Comparison of ENCODE assay signal across 8 cellular contexts in the genomic region with DNA sequence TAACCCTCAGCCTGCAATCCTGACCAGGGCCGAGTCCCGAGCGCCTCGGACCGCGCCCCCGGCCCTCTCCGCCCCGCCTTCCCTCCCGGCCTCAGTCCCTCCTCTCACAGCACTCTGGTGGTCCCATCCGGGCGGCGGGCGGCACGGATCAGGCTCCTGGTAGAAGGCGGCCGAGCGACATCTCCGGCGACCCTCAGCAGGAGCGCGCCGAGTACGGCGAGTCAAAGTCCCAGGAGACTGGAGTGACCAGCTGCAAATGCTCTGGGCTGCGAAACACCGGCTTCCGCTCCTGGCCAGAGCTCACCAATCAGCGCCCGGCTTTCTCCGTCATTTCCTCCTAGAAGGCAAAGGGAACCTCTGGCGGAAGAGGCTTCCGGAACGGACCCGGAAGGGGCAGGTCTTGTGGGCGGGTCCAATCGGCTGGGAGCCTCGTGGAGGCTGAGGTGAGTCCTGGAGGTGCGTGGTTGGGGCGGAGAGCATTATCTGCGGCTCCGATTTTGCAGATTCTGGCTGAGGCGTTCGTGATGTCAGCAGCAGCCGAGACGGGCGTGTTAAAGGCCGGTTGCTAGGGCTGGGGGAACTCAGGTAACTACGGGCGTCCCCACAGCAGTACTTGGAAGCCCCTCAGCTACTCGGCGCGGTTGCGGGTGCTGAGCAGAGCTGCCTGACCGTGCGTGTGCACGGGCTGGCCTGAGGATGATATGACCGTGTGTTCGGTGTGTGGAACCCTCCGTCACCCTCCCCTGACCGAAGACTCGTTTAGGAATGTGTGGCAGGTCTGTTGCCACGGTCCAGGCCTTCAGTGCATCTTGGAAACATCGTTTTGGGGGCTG.
DNase-seq lines count a peak whose midpoint lies in the region; ATAC-seq and TF ChIP-seq lines count a peak whose summit lies in the region.

A gene with protein sequence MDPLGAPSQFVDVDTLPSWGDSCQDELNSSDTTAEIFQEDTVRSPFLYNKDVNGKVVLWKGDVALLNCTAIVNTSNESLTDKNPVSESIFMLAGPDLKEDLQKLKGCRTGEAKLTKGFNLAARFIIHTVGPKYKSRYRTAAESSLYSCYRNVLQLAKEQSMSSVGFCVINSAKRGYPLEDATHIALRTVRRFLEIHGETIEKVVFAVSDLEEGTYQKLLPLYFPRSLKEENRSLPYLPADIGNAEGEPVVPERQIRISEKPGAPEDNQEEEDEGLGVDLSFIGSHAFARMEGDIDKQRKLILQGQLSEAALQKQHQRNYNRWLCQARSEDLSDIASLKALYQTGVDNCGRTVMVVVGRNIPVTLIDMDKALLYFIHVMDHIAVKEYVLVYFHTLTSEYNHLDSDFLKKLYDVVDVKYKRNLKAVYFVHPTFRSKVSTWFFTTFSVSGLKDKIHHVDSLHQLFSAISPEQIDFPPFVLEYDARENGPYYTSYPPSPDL (minus strand): TSS at position 282 of the 833 bp plus-strand sequence. CDS start 9,264 bp downstream, outside the sequence.
A gene (plus strand): TSS at position 400 of the 833 bp plus-strand sequence. CDS start 3,581 bp downstream, outside the sequence.

- H3K4me3 Mint-ChIP-seq in nephron progenitor cell, result peak within 1 kb of the TSS; percentile 99
- peak within 1 kb of the TSS; percentile 88 to 96 for H3K4me3 Mint-ChIP-seq in stimulated activated naive CD8-positive, alpha-beta T cell treated with anti-CD3 and anti-CD28 coated beads, Interleukin-15, amount 100 ng/mL, for 72 hours

- no peaks in the 10 kb centered on the region for H3K9me3 ChIP-seq in ES-I3 (ENCODE audit: control insufficient read depth, insufficient read depth, low read length)
- no peaks in the 10 kb centered on the region for H3K9me3 ChIP-seq in HAP-1
- no peaks in the 10 kb centered on the region for H3K9me3 ChIP-seq in MM.1S (replicated peaks; ENCODE audit: insufficient read depth, low read length)

- no peaks in the 10 kb centered on the region for H3K9me2 ChIP-seq in MM.1S (replicated peaks; ENCODE audit: insufficient read depth, low read length)

- H3K4me3 ChIP-seq in HAP-1, result peak within 1 kb of the TSS; percentile 96
- H3K4me3 ChIP-seq in MM.1S (ENCODE audit: low read length), result peak within 1 kb of the TSS; percentile 94

- peaks cover 5% of the 10 kb centered on the region for H3K4me1 ChIP-seq in ES-I3 (ENCODE audit: insufficient read depth, low read length)
- H3K4me1 ChIP-seq in HAP-1, result peaks cover 25% of the 10 kb centered on the region
- 0 out of 2 replicates have a peak, but pooled peaks cover 3% of the 10 kb centered on the region for H3K4me1 ChIP-seq in MM.1S (ENCODE audit: low read length)

- peak within 1 kb of the TSS; percentile 71 for H2AFZ ChIP-seq in MM.1S (ENCODE audit: low read length)

- no peak for TF ChIP-seq CTCF in MM.1S (IDR thresholded peaks at IDR 0.05; ENCODE audit: low read length)
- TF ChIP-seq CTCF in nephron progenitor cell (IDR thresholded peaks at IDR 0.05), result no peak

- H3K79me2 ChIP-seq in MM.1S (ENCODE audit: low read length), result peaks cover 87% of the 10 kb centered on the region

- DNase-seq in HAP-1 (ENCODE audit: low spot score in 2 of 2), result peak; percentile 96 to 98
- peak; percentile 95 for DNase-seq in MM.1S
- peak; percentile 81 for DNase-seq in SIG-M5 (lab: John Stamatoyannopoulos, UW)
- DNase-seq in activated gamma-delta T cell (lab: John Stamatoyannopoulos, UW), result peak; percentile 73
- DNase-seq in fibroblast of the conjunctiva (ENCODE audit: low read depth), result peak; percentile 89
- peak; percentile 95 for DNase-seq in nephron progenitor cell
- peak; percentile 92 to 96 for DNase-seq in stimulated activated naive CD8-positive, alpha-beta T cell treated with anti-CD3 and anti-CD28 coated beads, Interleukin-15, amount 100 ng/mL, for 72 hours

- no peaks in the 10 kb centered on the region for H3K9me3 Mint-ChIP-seq in nephron progenitor cell
- no peaks in the 10 kb centered on the region for H3K9me3 Mint-ChIP-seq in stimulated activated naive CD8-positive, alpha-beta T cell treated with anti-CD3 and anti-CD28 coated beads, Interleukin-15, amount 100 ng/mL, for 72 hours

- no peaks in the 10 kb centered on the region for H3K27me3 ChIP-seq in HAP-1 (ENCODE audit: low read depth)
- H3K27me3 ChIP-seq in MM.1S (replicated peaks; ENCODE audit: insufficient read depth, low read length), result no peaks in the 10 kb centered on the region

- peaks cover 8% of the 10 kb centered on the region for H3K36me3 Mint-ChIP-seq in nephron progenitor cell (ENCODE audit: low read depth)

- peak within 1 kb of the TSS; percentile 97 for H3K27ac Mint-ChIP-seq in nephron progenitor cell
- peak within 1 kb of the TSS; percentile 91 to 95 for H3K27ac Mint-ChIP-seq in stimulated activated naive CD8-positive, alpha-beta T cell treated with anti-CD3 and anti-CD28 coated beads, Interleukin-15, amount 100 ng/mL, for 72 hours

- peaks cover 44% of the 10 kb centered on the region for H3K4me1 Mint-ChIP-seq in nephron progenitor cell
- peaks cover 39% of the 10 kb centered on the region for H3K4me1 Mint-ChIP-seq in stimulated activated naive CD8-positive, alpha-beta T cell treated with anti-CD3 and anti-CD28 coated beads, Interleukin-15, amount 100 ng/mL, for 72 hours

- no peaks in the 10 kb centered on the region for H3K27me3 Mint-ChIP-seq in nephron progenitor cell (ENCODE audit: low read depth, poor library complexity)
- H3K27me3 Mint-ChIP-seq in stimulated activated naive CD8-positive, alpha-beta T cell treated with anti-CD3 and anti-CD28 coated beads, Interleukin-15, amount 100 ng/mL, for 72 hours, result no peaks in the 10 kb centered on the region

- peak; percentile 98 for ATAC-seq in stimulated activated naive CD8-positive, alpha-beta T cell treated with anti-CD3 and anti-CD28 coated beads, Interleukin-15, amount 100 ng/mL, for 72 hours

- peak within 1 kb of the TSS; percentile 98 for H3K9ac ChIP-seq in ES-I3 (ENCODE audit: low read depth, low read length)
- H3K9ac ChIP-seq in MM.1S (ENCODE audit: low read length), result peak within 1 kb of the TSS; percentile 74

- peaks cover 6% of the 10 kb centered on the region; the same call in 1 of the 2 replicates for H3F3A ChIP-seq in MM.1S (ENCODE audit: insufficient read depth, low read length)

- H3K36me3 ChIP-seq in ES-I3 (ENCODE audit: insufficient read depth, low read length) (peaks cover 3% of the 10 kb centered on the region; the same call in 1 of the 2 replicates), HAP-1 (replicated peaks) (peaks cover 13% of the 10 kb centered on the region), MM.1S (replicated peaks; ENCODE audit: insufficient read depth, low read length) (no peaks in the 10 kb centered on the region)

- in situ Hi-C loops in HAP-1 (cut with MboI; ENCODE audit: low sequenced_read_pairs), result loop anchor here (25.0 kb wide), 1 partner anchor 842 kb away; no protein-coding TSS in a partner anchor

- peak within 1 kb of the TSS; percentile 75 for H3K27ac ChIP-seq in MM.1S (ENCODE audit: low read length)

- peak within 1 kb of the TSS; percentile 75 for H3K4me2 ChIP-seq in MM.1S (ENCODE audit: low read depth, low read length)

- no peaks in the 10 kb centered on the region for H4K20me1 ChIP-seq in MM.1S (ENCODE audit: insufficient read depth, low read length)

Comparison
In these comparisons a context has a peak if more than half of its experiments do, and no peak if none do; other contexts are left out.
1. Peak in every context shown above with its lines: DNase-seq, ATAC-seq, H3K4me3 ChIP-seq and H3K27ac ChIP-seq.